In genomic region chr13:80668452-80668851, GRCh38 we compare ENCODE assay signal across 26 cellular contexts.
"Had no signal": no experiment of that assay in that cellular context is flagged by ENCODE, and none has a peak within 500 bp of the region (broad histone marks: within the 10 kb centered on the region; RNA-seq: fewer than 3 reads in every experiment).

No MANE protein-coding gene starts in this region.

- H3K9me3 Mint-ChIP-seq: activated naive CD8-positive, alpha-beta T cell treated with anti-CD3 and anti-CD28 coated beads for 36 hours had no signal

- DNase-seq: activated CD4-positive, alpha-beta T cell treated with anti-CD3 and anti-CD28 coated beads, Interleukin-2, amount 10 ng/mL, durations not matched to agents 24 days and 14 days; activated CD4-positive, alpha-beta T cell treated with anti-CD3 and anti-CD28 coated beads, Interleukin-2, amount 50 U/mL, for 4 hours; activated CD8-positive, alpha-beta T cell treated with anti-CD3 and anti-CD28 coated beads for 36 hours; activated effector memory CD4-positive, alpha-beta T cell treated with anti-CD3 and anti-CD28 coated beads, Interleukin-2, amount 50 U/mL, for 16 hours; activated naive CD4-positive, alpha-beta T cell; activated naive CD4-positive, alpha-beta T cell treated with anti-CD3 and anti-CD28 coated beads, Interleukin-2, amount 50 U/mL, for 16 hours; activated naive CD8-positive, alpha-beta T cell treated with anti-CD3 and anti-CD28 coated beads for 36 hours; activated T-cell treated with anti-CD3 and anti-CD28 coated beads, Interleukin-2, amount 50 U/mL, for 1 hour; activated T-cell treated with anti-CD3 and anti-CD28 coated beads, Interleukin-2, amount 50 U/mL, for 72 hours; amniotic stem cell; aorta; NCI-H1105; NCI-H1417 treated with DMSO at 0.1 percent for 48 hours; NCI-H1694; NCI-H2029; NCI-H510A; NCI-H526 treated with DMSO at 0.1 percent for 48 hours; NCI-H774; PC-9; SHP77; T1000 had no signal

- H3K27me3 Mint-ChIP-seq: activated CD4-positive, alpha-beta T cell treated with anti-CD3 and anti-CD28 coated beads, Interleukin-2, amount 10 ng/mL, durations not matched to agents 24 days and 14 days; activated CD8-positive, alpha-beta T cell treated with anti-CD3 and anti-CD28 coated beads for 36 hours; activated naive CD8-positive, alpha-beta T cell treated with anti-CD3 and anti-CD28 coated beads for 36 hours; activated T-helper 17 cell treated with anti-CD3 and anti-CD28 coated beads, Interleukin-2, amount 50 U/mL, for 72 hours; central memory CD8-positive, alpha-beta T cell had no signal

- H3K36me3 ChIP-seq: cardiac muscle cell, SJCRH30 had no signal

- H3K4me3 ChIP-seq: cardiac muscle cell, PC-9, SJCRH30, SK-N-MC had no signal

- H3K4me1 ChIP-seq: SJCRH30 had no signal

- H3K36me3 Mint-ChIP-seq: activated naive CD8-positive, alpha-beta T cell treated with anti-CD3 and anti-CD28 coated beads for 36 hours had no signal

- H3K27ac ChIP-seq: cardiac muscle cell, PC-9, SJCRH30, SK-N-MC had no signal

- ATAC-seq: activated CD8-positive, alpha-beta T cell treated with anti-CD3 and anti-CD28 coated beads for 36 hours; activated T-cell treated with anti-CD3 and anti-CD28 coated beads, Interleukin-2, amount 50 U/mL, for 72 hours; activated T-helper 17 cell treated with anti-CD3 and anti-CD28 coated beads, Interleukin-2, amount 50 U/mL, for 72 hours had no signal

- H3K4me1 Mint-ChIP-seq: activated CD4-positive, alpha-beta T cell treated with anti-CD3 and anti-CD28 coated beads, Interleukin-2, amount 10 ng/mL, durations not matched to agents 24 days and 14 days; activated naive CD8-positive, alpha-beta T cell treated with anti-CD3 and anti-CD28 coated beads for 36 hours; activated T-helper 17 cell treated with anti-CD3 and anti-CD28 coated beads, Interleukin-2, amount 50 U/mL, for 72 hours; central memory CD8-positive, alpha-beta T cell had no signal

- H3K4me3 Mint-ChIP-seq: activated CD4-positive, alpha-beta T cell treated with anti-CD3 and anti-CD28 coated beads, Interleukin-2, amount 10 ng/mL, durations not matched to agents 24 days and 14 days; activated CD8-positive, alpha-beta T cell treated with anti-CD3 and anti-CD28 coated beads for 36 hours; activated naive CD8-positive, alpha-beta T cell treated with anti-CD3 and anti-CD28 coated beads for 36 hours; activated T-cell treated with anti-CD3 and anti-CD28 coated beads, Interleukin-2, amount 50 U/mL, for 72 hours; activated T-helper 17 cell treated with anti-CD3 and anti-CD28 coated beads, Interleukin-2, amount 50 U/mL, for 72 hours; central memory CD8-positive, alpha-beta T cell had no signal

- H3K27ac Mint-ChIP-seq: activated CD4-positive, alpha-beta T cell treated with anti-CD3 and anti-CD28 coated beads, Interleukin-2, amount 10 ng/mL, durations not matched to agents 24 days and 14 days; activated CD8-positive, alpha-beta T cell treated with anti-CD3 and anti-CD28 coated beads for 36 hours; activated naive CD8-positive, alpha-beta T cell treated with anti-CD3 and anti-CD28 coated beads for 36 hours; activated T-cell treated with anti-CD3 and anti-CD28 coated beads, Interleukin-2, amount 50 U/mL, for 72 hours; activated T-helper 17 cell treated with anti-CD3 and anti-CD28 coated beads, Interleukin-2, amount 50 U/mL, for 72 hours had no signal

- H3K27me3 ChIP-seq: cardiac muscle cell, SJCRH30 had no signal
